26 cellular contexts compared by ENCODE assay signal in genomic region chr3:147398841-147399534, GRCh38. TPM values are rescaled to one million over a fixed set of nuclear protein-coding genes. Genes with fewer than 3 reads are reported as not detected.
DNase-seq lines count a peak whose midpoint lies in the region; ATAC-seq and TF ChIP-seq lines count a peak whose summit lies in the region.
"Had no signal": no experiment of that assay in that cellular context is flagged by ENCODE, and none has a peak within 500 bp of the region (broad histone marks: within the 10 kb centered on the region; RNA-seq: fewer than 3 reads in every experiment).

No MANE protein-coding gene starts in this region.

- TF ChIP-seq CTCF in HCT116 (IDR thresholded peaks at IDR 0.05 in 2 of 3, conservative IDR thresholded peaks at IDR 0.05 in 1 of 3; ENCODE audit: borderline replicate concordance in 1 of 3, insufficient read depth in 1 of 3, low read depth in 2 of 3, low read length in 2 of 3) (no peak), PC-3 (conservative IDR thresholded peaks at IDR 0.05; ENCODE audit: low read depth, low read length) (no peak), dorsolateral prefrontal cortex (IDR thresholded peaks at IDR 0.05 in 54 of 56, conservative IDR thresholded peaks at IDR 0.05 in 2 of 56; ENCODE audit: low read depth in 1 of 56, partially characterized antibody in 56 of 56) (no peak), neural cell (IDR thresholded peaks at IDR 0.05; ENCODE audit: poor library complexity, severe bottlenecking) (no peak)

- H3K9ac ChIP-seq in HCT116 (ENCODE audit: low read length) (no peak overlapping the region), PC-3 (ENCODE audit: low read length) (no peak overlapping the region), neural cell (ENCODE audit: low read length) (peak overlapping the region; percentile 88), Karpas-422 (ENCODE audit: low read length) (no peak overlapping the region)

- H3K4me2 ChIP-seq in HCT116 (ENCODE audit: low read length), result no peak overlapping the region
- no peak overlapping the region for H3K4me2 ChIP-seq in PC-3 (ENCODE audit: low read length)
- no peak overlapping the region for H3K4me2 ChIP-seq in neural cell (ENCODE audit: low read length)
- H3K4me2 ChIP-seq in Karpas-422 (ENCODE audit: low read depth, low read length, poor library complexity, severe bottlenecking), result no peak overlapping the region
- H3K4me2 ChIP-seq: PC-9 had no signal

- BruUV-seq in HCT116 (replicated peaks; lab: Mats Ljungman, UMichigan) (no TSS peak), PC-3 (replicated peaks; lab: Mats Ljungman, UMichigan) (no TSS peak)

- TF ChIP-seq EP300 in neural cell (conservative IDR thresholded peaks at IDR 0.05; ENCODE audit: poor library complexity, severe bottlenecking), result no peak

- H4K20me1 ChIP-seq in HCT116 (ENCODE audit: insufficient read depth) (no peaks in the 10 kb centered on the region), PC-3 (ENCODE audit: low read length) (no peaks in the 10 kb centered on the region), neural cell (ENCODE audit: insufficient read depth) (no peaks in the 10 kb centered on the region), Karpas-422 (ENCODE audit: insufficient read depth, low read depth, low read length) (no peaks in the 10 kb centered on the region)

- H3K27ac ChIP-seq in HCT116 (ENCODE audit: low read depth, low read length), result no peak overlapping the region
- no peak overlapping the region for H3K27ac ChIP-seq in PC-3 (ENCODE audit: low read length)
- peak overlapping the region in 34 of 59 donors; percentile 8 to 99 (median 82) for H3K27ac ChIP-seq in dorsolateral prefrontal cortex
- H3K27ac ChIP-seq in neural cell (ENCODE audit: low read length), result no peak overlapping the region
- no peak overlapping the region for H3K27ac ChIP-seq in right cardiac atrium (ENCODE audit: low read length)
- no peak overlapping the region for H3K27ac ChIP-seq in Karpas-422 (ENCODE audit: low read length)
- H3K27ac ChIP-seq: body of pancreas, esophagus muscularis mucosa, ovary, PC-9, sigmoid colon, SK-N-MC, tibial nerve had no signal

- no peak overlapping the region for H2AFZ ChIP-seq in HCT116 (ENCODE audit: low read depth, low read length, poor library complexity, severe bottlenecking)
- no peak overlapping the region for H2AFZ ChIP-seq in PC-3 (ENCODE audit: low read length)
- no peak overlapping the region for H2AFZ ChIP-seq in neural cell (ENCODE audit: low read depth, low read length)
- H2AFZ ChIP-seq in Karpas-422 (ENCODE audit: low read length), result no peak overlapping the region
- H2AFZ ChIP-seq: PC-9 had no signal

- CTCF ChIA-PET in HCT116 (lab: Charles Lee), result interaction anchor here (0.7 kb wide), 1 partner anchor 679 kb away, joined by 3 read pairs; no protein-coding TSS in a partner anchor
- CTCF ChIA-PET in PC-3 (lab: Charles Lee), result no interaction called here

- H3K9me3 ChIP-seq in HCT116 (ENCODE audit: control insufficient read depth in 1 of 2, insufficient read depth in 1 of 2, low read depth in 1 of 2, low read length in 2 of 2) (no peaks in the 10 kb centered on the region), PC-3 (ENCODE audit: low read length) (no peaks in the 10 kb centered on the region), neural cell (ENCODE audit: low read length) (no peaks in the 10 kb centered on the region), right cardiac atrium (ENCODE audit: control insufficient read depth, low read length) (no peaks in the 10 kb centered on the region), Karpas-422 (ENCODE audit: low read length) (peaks cover 10% of the 10 kb centered on the region)
- H3K9me3 ChIP-seq: body of pancreas, tibial nerve had no signal

- TF ChIP-seq POLR2A in HCT116 (IDR thresholded peaks at IDR 0.05; ENCODE audit: borderline replicate concordance, extremely low read depth, insufficient read depth, insufficient read length), result no peak

- TF ChIP-seq RAD21 in HCT116 (IDR thresholded peaks at IDR 0.05; ENCODE audit: low read depth) (no peak), neural cell (conservative IDR thresholded peaks at IDR 0.05) (no peak)

- no peaks in the 10 kb centered on the region for H3F3A ChIP-seq in PC-3 (ENCODE audit: low read length, unreplicated experiment)
- no peaks in the 10 kb centered on the region for H3F3A ChIP-seq in neural cell (ENCODE audit: insufficient read depth, low read length, poor library complexity, severe bottlenecking)

- H3K4me1 ChIP-seq in HCT116 (ENCODE audit: control insufficient read depth in 1 of 2, insufficient read depth in 2 of 2, low read length in 2 of 2) (0 out of 4 replicates have a peak, but pooled peaks cover 0 to 3% of the 10 kb centered on the region in 2 experiments), PC-3 (ENCODE audit: insufficient read depth, low read length) (no peaks in the 10 kb centered on the region), right cardiac atrium (ENCODE audit: control insufficient read depth, insufficient read depth, low read length) (peaks cover 3% of the 10 kb centered on the region), Karpas-422 (ENCODE audit: low read length) (no peaks in the 10 kb centered on the region)

- ATAC-seq in HCT116 (peak; percentile 58), PC-3 (no peak), GM21529 (IDR thresholded peaks at IDR 0.05; ENCODE audit: unreplicated experiment) (no peak), right cardiac atrium (no peak)
- ATAC-seq: activated CD8-positive, alpha-beta T cell treated with anti-CD3 and anti-CD28 coated beads for 36 hours; body of pancreas; CD8-positive, alpha-beta T cell; stimulated activated naive CD8-positive, alpha-beta T cell treated with anti-CD3 and anti-CD28 coated beads, Interleukin-15, Interleukin-2, amounts not matched to agents 100 U/mL and 50 U/mL, for 24 hours had no signal

- no peak overlapping the region for H3K4me3 ChIP-seq in HCT116 (replicated peaks in 1 of 2; ENCODE audit: low read depth in 1 of 2, low read length in 2 of 2)
- H3K4me3 ChIP-seq in PC-3 (ENCODE audit: low read length), result no peak overlapping the region
- peak overlapping the region in 34 of 59 donors; percentile 1 to 81 (median 40) for H3K4me3 ChIP-seq in dorsolateral prefrontal cortex
- H3K4me3 ChIP-seq in neural cell (ENCODE audit: low read length), result no peak overlapping the region
- H3K4me3 ChIP-seq in right cardiac atrium (ENCODE audit: low read length), result no peak overlapping the region
- no peak overlapping the region for H3K4me3 ChIP-seq in Karpas-422 (ENCODE audit: low read length)
- H3K4me3 ChIP-seq: body of pancreas, esophagus muscularis mucosa, ovary, PC-9, sigmoid colon, SK-N-MC, tibial nerve had no signal

- POLR2A ChIA-PET in HCT116 (lab: Charles Lee), result no interaction called here
- POLR2A ChIA-PET in PC-3 (lab: Charles Lee; ENCODE audit: unreplicated experiment), result no interaction called here

- H3K27me3 ChIP-seq in HCT116 (ENCODE audit: insufficient read depth, low read length), result no peaks in the 10 kb centered on the region
- peaks cover 49% of the 10 kb centered on the region for H3K27me3 ChIP-seq in PC-3 (ENCODE audit: low read length)
- peaks cover 0 to 94% (median 32%) of the 10 kb centered on the region in 45 donors for H3K27me3 ChIP-seq in dorsolateral prefrontal cortex
- peaks cover 30% of the 10 kb centered on the region for H3K27me3 ChIP-seq in neural cell (ENCODE audit: insufficient read depth, low read depth, low read length)
- peaks cover 22% of the 10 kb centered on the region for H3K27me3 ChIP-seq in right cardiac atrium (ENCODE audit: control insufficient read depth, insufficient read depth)
- H3K27me3 ChIP-seq in Karpas-422 (ENCODE audit: low read length), result no peaks in the 10 kb centered on the region
- H3K27me3 ChIP-seq: ovary had no signal

- 56% methylated on average over 2 of the region's 2 CpGs for WGBS in right cardiac atrium

- DNase-seq in HCT116 (ENCODE audit: low read depth, low spot score) (peak; percentile 22), PC-3 (peak; percentile 44), dorsolateral prefrontal cortex (no peak), SK-N-DZ (ENCODE audit: low spot score) (no peak), right cardiac atrium (no peak), Karpas-422 (no peak)
- DNase-seq: activated CD4-positive, CD25-positive, alpha-beta regulatory T cell; activated CD8-positive, alpha-beta T cell treated with anti-CD3 and anti-CD28 coated beads for 36 hours; activated T-cell treated with anti-CD3 and anti-CD28 coated beads, Interleukin-2, amount 50 U/mL, for 48 hours; body of pancreas; CD8-positive, alpha-beta T cell; dermis blood vessel endothelial cell; DMS79 treated with DMSO at 0.1 percent for 48 hours; NCI-H1105; NCI-H82; ovary; PC-9; sigmoid colon; stimulated activated naive CD8-positive, alpha-beta T cell treated with anti-CD3 and anti-CD28 coated beads, Interleukin-15, Interleukin-2, amounts not matched to agents 100 U/mL and 50 U/mL, for 24 hours had no signal

- H3K36me3 ChIP-seq in HCT116 (ENCODE audit: control insufficient read depth in 1 of 2, insufficient read depth in 2 of 2, low read length in 2 of 2) (no peaks in the 10 kb centered on the region), PC-3 (ENCODE audit: low read depth, low read length) (no peaks in the 10 kb centered on the region), neural cell (ENCODE audit: insufficient read depth, low read length) (no peaks in the 10 kb centered on the region), Karpas-422 (ENCODE audit: insufficient read depth, low read length) (no peaks in the 10 kb centered on the region)
- H3K36me3 ChIP-seq: esophagus muscularis mucosa, ovary, sigmoid colon, tibial nerve had no signal

- intact Hi-C loops in HCT116 (cut with micrococcal nuclease) (no loop called here), PC-3 (cut with micrococcal nuclease) (no loop called here), dorsolateral prefrontal cortex (cut with DNase I) (loop anchor here (10.0 kb wide), 2 partner anchors 116 to 676 kb away; no protein-coding TSS in a partner anchor), right cardiac atrium (cut with DNase I) (no loop called here)

- H3K79me2 ChIP-seq in HCT116 (ENCODE audit: insufficient read depth, low read length) (no peaks in the 10 kb centered on the region), PC-3 (ENCODE audit: low read length) (no peaks in the 10 kb centered on the region), neural cell (replicated peaks; ENCODE audit: insufficient read depth, low read length) (peaks cover 94% of the 10 kb centered on the region), Karpas-422 (ENCODE audit: low read length) (no peaks in the 10 kb centered on the region)

- RAD21 ChIA-PET in HCT116 (lab: Charles Lee; ENCODE audit: low non-redundant PET in 1 of 2, low total read pairs in 2 of 2, uncharacterized antibody in 2 of 2, unreplicated experiment in 2 of 2), result no interaction called here

- H3K9me2 ChIP-seq in HCT116 (ENCODE audit: insufficient read depth) (no peaks in the 10 kb centered on the region), PC-3 (replicated peaks; ENCODE audit: low read length) (no peaks in the 10 kb centered on the region), neural cell (ENCODE audit: insufficient read depth, low read length) (no peaks in the 10 kb centered on the region), Karpas-422 (replicated peaks; ENCODE audit: insufficient read depth, low read length) (no peaks in the 10 kb centered on the region)

RNA-seq across cellular contexts. Expression of gene ZIC4, which starts 7.4 kb away (rescaled TPM):
- total RNA-seq in HCT116 (2021; ENCODE audit: unreplicated experiment) (not detected), PC-3 (2014; rRNA removed) (not detected in 2 replicates), dorsolateral prefrontal cortex (10 to 100 TPM in 8 of 120 experiments, 1 to 10 TPM in 112; 1.5 to 13.5 (median 4.8) TPM), right cardiac atrium (not detected)
- not detected in 2 replicates for polyA plus RNA-seq in HCT116 (2012)
- polyA plus RNA-seq in neural cell (8.1 and 8.6 TPM in 2 replicates), right cardiac atrium (not detected)
- polyA minus RNA-seq in neural cell, result 7.5 and 9.5 TPM in 2 replicates
- not detected in 2 replicates for polyA plus RNA-seq in SK-N-DZ (2014; cell fraction: cytosol; rRNA removed)
- not detected in 2 replicates for polyA plus RNA-seq in SK-N-DZ (2014; cell fraction: nucleus; rRNA removed)
- total RNA-seq in Karpas-422 (2014; rRNA removed; shearing (Covaris generic); ENCODE audit: low replicate concordance), result not detected in 2 replicates
- total RNA-seq: activated CD8-positive, alpha-beta T cell treated with anti-CD3 and anti-CD28 coated beads for 36 hours; body of pancreas; CD8-positive, alpha-beta T cell; dermis blood vessel endothelial cell; esophagus muscularis mucosa; glomerular endothelial cell; liver; ovary; PC-9; sigmoid colon had no signal
- polyA plus RNA-seq: ovary, sigmoid colon had no signal

RNA-seq across cellular contexts. Expression of gene ZIC1, which starts 10.2 kb away (rescaled TPM):
- not detected for total RNA-seq in HCT116 (2021; ENCODE audit: unreplicated experiment)
- not detected in 2 replicates for polyA plus RNA-seq in HCT116 (2012)
- total RNA-seq in PC-3 (2014; rRNA removed), result not detected in 2 replicates
- 100 to 1,000 TPM in 1 of 120 experiments, 10 to 100 TPM in 119; 17.4 to 211 (median 34.4) TPM for total RNA-seq in dorsolateral prefrontal cortex
- 134 and 183 TPM in 2 replicates for polyA plus RNA-seq in neural cell
- polyA minus RNA-seq in neural cell, result 166 and 196 TPM in 2 replicates
- polyA plus RNA-seq in SK-N-DZ (2014; cell fraction: cytosol; rRNA removed), result not detected in 2 replicates
- polyA plus RNA-seq in SK-N-DZ (2014; cell fraction: nucleus; rRNA removed), result 0.02 TPM in 1 of 2 replicates, not detected in the other
- total RNA-seq in right cardiac atrium, result under 1 TPM in 1 of 4 donors, not detected in 3; 0.95 TPM
- polyA plus RNA-seq in right cardiac atrium, result not detected
- total RNA-seq in Karpas-422 (2014; rRNA removed; shearing (Covaris generic); ENCODE audit: low replicate concordance), result not detected in 2 replicates
- total RNA-seq: activated CD8-positive, alpha-beta T cell treated with anti-CD3 and anti-CD28 coated beads for 36 hours; body of pancreas; CD8-positive, alpha-beta T cell; dermis blood vessel endothelial cell; esophagus muscularis mucosa; liver; PC-9; sigmoid colon; tibial nerve had no signal
- polyA plus RNA-seq: sigmoid colon had no signal

Comparison
In these comparisons a context has a peak if more than half of its experiments do, and no peak if none do; other contexts are left out.
1. DNase-seq: peak in HCT116 (single experiment) and PC-3 (single experiment); none in dorsolateral prefrontal cortex (0 of 10), SK-N-DZ (single experiment), right cardiac atrium (0 of 3) and Karpas-422 (single experiment).
2. H3K27ac ChIP-seq: peak in dorsolateral prefrontal cortex (34 of 59); none in HCT116 (single experiment), PC-3 (single experiment), neural cell (single experiment), right cardiac atrium (single experiment) and Karpas-422 (single experiment).
3. H3K4me3 ChIP-seq: peak in dorsolateral prefrontal cortex (34 of 59); none in HCT116 (0 of 2), PC-3 (single experiment), neural cell (single experiment), right cardiac atrium (single experiment) and Karpas-422 (single experiment).
4. RNA of gene ZIC1, which starts 10.2 kb away (total RNA-seq): 17.4 to 211 TPM in dorsolateral prefrontal cortex; not detected in HCT116 (single experiment), not detected in PC-3, 0.95 TPM in right cardiac atrium and not detected in Karpas-422; every median in the first group is over 4 times any median in the second.
5. intact Hi-C loops: an anchor here in dorsolateral prefrontal cortex (10.0 kb wide); none called in HCT116, PC-3 and right cardiac atrium.